Comparison of ENCODE assay signal across 21 cellular contexts in the genomic region with DNA sequence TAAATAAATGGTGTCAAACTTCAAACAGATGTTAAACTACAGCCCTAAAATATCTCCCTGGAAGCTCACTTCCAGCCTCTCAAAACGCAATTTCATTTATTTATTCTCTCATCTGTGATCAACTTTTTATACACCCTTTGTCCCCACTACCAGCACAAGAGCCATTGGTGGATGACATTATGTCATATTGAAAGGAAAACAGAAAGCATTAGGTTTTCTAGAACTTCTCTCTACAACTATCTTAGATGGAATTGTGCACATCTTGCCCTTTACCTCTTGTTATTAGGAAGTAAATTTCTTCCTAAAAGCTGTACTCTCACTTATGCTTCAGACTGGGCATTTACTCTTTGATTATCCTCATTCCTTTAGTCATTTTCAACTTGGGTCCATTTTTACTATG.
"Had no signal": no experiment of that assay in that cellular context is flagged by ENCODE, and none has a peak within 500 bp of the region (broad histone marks: within the 10 kb centered on the region; RNA-seq: fewer than 3 reads in every experiment).

No MANE protein-coding gene starts in this region.

- H3K9me3 ChIP-seq: esophagus squamous epithelium, lower lobe of right lung, neutrophil, testis, upper lobe of right lung had no signal

- H3K27ac ChIP-seq: epithelial cell of prostate, esophagus squamous epithelium, foreskin keratinocyte, left ventricle myocardium inferior, lower lobe of right lung, neutrophil, testis, tibial nerve, upper lobe of right lung had no signal

- H3K27me3 ChIP-seq: esophagus squamous epithelium, foreskin keratinocyte, neutrophil, testis, tibial nerve, upper lobe of right lung had no signal

- H3K36me3 Mint-ChIP-seq: immature natural killer cell; natural killer cell treated with Interleukin-12 subunit alpha and Interleukin-12 subunit beta and Interleukin-15 and Interleukin-18, amount 100 ng/mL, for 72 hours; stimulated activated naive B cell treated with anti-CD40 and anti-IgM and Interleukin-4, amounts not matched to agents 10 μg/mL and 1 μg/mL and 100 μg/mL, for 72 hours had no signal

- H3K4me3 Mint-ChIP-seq: dendritic cell treated with granulocyte-macrophage colony-stimulating factor and Interleukin-4, amounts not matched to agents 40 ng/mL and 50 ng/mL, for 4 days; effector memory CD8-positive, alpha-beta T cell; immature natural killer cell; natural killer cell treated with Interleukin-12 subunit alpha and Interleukin-12 subunit beta and Interleukin-15 and Interleukin-18, amount 100 ng/mL, for 72 hours; stimulated activated naive B cell treated with anti-CD40 and anti-IgM and Interleukin-4, amounts not matched to agents 10 μg/mL and 1 μg/mL and 100 μg/mL, for 72 hours; stimulated activated naive CD8-positive, alpha-beta T cell treated with anti-CD3 and anti-CD28 coated beads, Interleukin-15, amount 100 ng/mL, for 72 hours had no signal

- DNase-seq: effector memory CD8-positive, alpha-beta T cell; esophagus squamous epithelium; foreskin keratinocyte; immature natural killer cell; left ventricle myocardium inferior; lower lobe of right lung; mesenchymal stem cell; midbrain; posterior cingulate gyrus; stimulated activated CD4-positive, alpha-beta T cell treated with anti-CD3 and anti-CD28 coated beads, Interleukin-2, amount 100 ng/mL, for 24 hours; stimulated activated CD4-positive, alpha-beta T cell treated with anti-CD3 and anti-CD28 coated beads, Interleukin-4, amount 100 ng/mL, for 4 hours; stimulated activated naive B cell treated with anti-CD40 and anti-IgM and Interleukin-4, amounts not matched to agents 10 μg/mL and 1 μg/mL and 100 μg/mL, for 72 hours; stimulated activated naive CD8-positive, alpha-beta T cell treated with anti-CD3 and anti-CD28 coated beads, Interleukin-15, amount 100 ng/mL, for 72 hours; testis; upper lobe of right lung had no signal

- H3K4me1 Mint-ChIP-seq: immature natural killer cell; stimulated activated naive CD8-positive, alpha-beta T cell treated with anti-CD3 and anti-CD28 coated beads, Interleukin-15, amount 100 ng/mL, for 72 hours had no signal

- H3K27me3 Mint-ChIP-seq: dendritic cell treated with granulocyte-macrophage colony-stimulating factor and Interleukin-4, amounts not matched to agents 40 ng/mL and 50 ng/mL, for 4 days; stimulated activated naive B cell treated with anti-CD40 and anti-IgM and Interleukin-4, amounts not matched to agents 10 μg/mL and 1 μg/mL and 100 μg/mL, for 72 hours; stimulated activated naive CD8-positive, alpha-beta T cell treated with anti-CD3 and anti-CD28 coated beads, Interleukin-15, amount 100 ng/mL, for 72 hours had no signal

- H3K36me3 ChIP-seq: esophagus squamous epithelium, left ventricle myocardium inferior, lower lobe of right lung, neutrophil, tibial nerve, upper lobe of right lung had no signal

- H3K9me3 Mint-ChIP-seq: effector memory CD8-positive, alpha-beta T cell; natural killer cell treated with Interleukin-12 subunit alpha and Interleukin-12 subunit beta and Interleukin-15 and Interleukin-18, amount 100 ng/mL, for 72 hours had no signal

- ATAC-seq: effector memory CD8-positive, alpha-beta T cell; foreskin keratinocyte; lower lobe of right lung; natural killer cell treated with Interleukin-12 subunit alpha and Interleukin-12 subunit beta and Interleukin-15 and Interleukin-18, amount 100 ng/mL, for 72 hours; sciatic nerve; stimulated activated naive B cell treated with anti-CD40 and anti-IgM and Interleukin-4, amounts not matched to agents 10 μg/mL and 1 μg/mL and 100 μg/mL, for 72 hours; stimulated activated naive CD8-positive, alpha-beta T cell treated with anti-CD3 and anti-CD28 coated beads, Interleukin-15, amount 100 ng/mL, for 72 hours; upper lobe of right lung had no signal

- H3K27ac Mint-ChIP-seq: dendritic cell treated with granulocyte-macrophage colony-stimulating factor and Interleukin-4, amounts not matched to agents 40 ng/mL and 50 ng/mL, for 4 days; effector memory CD8-positive, alpha-beta T cell; immature natural killer cell; natural killer cell treated with Interleukin-12 subunit alpha and Interleukin-12 subunit beta and Interleukin-15 and Interleukin-18, amount 100 ng/mL, for 72 hours; stimulated activated naive B cell treated with anti-CD40 and anti-IgM and Interleukin-4, amounts not matched to agents 10 μg/mL and 1 μg/mL and 100 μg/mL, for 72 hours had no signal

- H3K4me1 ChIP-seq: esophagus squamous epithelium, foreskin keratinocyte, lower lobe of right lung, testis, upper lobe of right lung had no signal

- H3K4me3 ChIP-seq: esophagus squamous epithelium, left ventricle myocardium inferior, lower lobe of right lung, testis, tibial nerve, upper lobe of right lung had no signal
